Comparison of ENCODE assay signal across 28 cellular contexts in the genomic region with DNA sequence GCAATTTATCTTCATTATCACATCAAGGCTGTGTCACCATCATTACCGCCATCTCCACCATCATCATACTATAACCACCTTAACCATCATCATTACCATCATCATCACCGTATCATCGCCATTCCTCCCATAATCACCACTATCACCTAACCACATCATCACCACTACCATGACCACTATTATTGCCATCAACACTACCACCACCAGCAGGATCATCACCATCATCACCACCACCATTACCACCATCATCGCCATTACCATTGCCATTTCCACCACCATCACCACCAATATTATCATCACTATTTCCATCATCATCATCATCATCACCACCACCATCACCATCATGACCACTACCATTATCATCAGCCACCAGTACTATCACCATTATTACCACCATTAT.
"Had no signal": no experiment of that assay in that cellular context is flagged by ENCODE, and none has a peak within 500 bp of the region (broad histone marks: within the 10 kb centered on the region; RNA-seq: fewer than 3 reads in every experiment).

No MANE protein-coding gene starts in this region.

- H3K36me3 ChIP-seq: gastrocnemius medialis, heart left ventricle had no signal

- H3K27ac ChIP-seq: body of pancreas, foreskin keratinocyte, gastrocnemius medialis, heart left ventricle had no signal

- H3K27me3 ChIP-seq: gastrocnemius medialis, heart left ventricle had no signal

- H3K4me3 Mint-ChIP-seq: activated CD4-positive, alpha-beta memory T cell treated with anti-CD3 and anti-CD28 coated beads for 36 hours; activated CD4-positive, alpha-beta T cell treated with anti-CD3 and anti-CD28 coated beads for 36 hours; activated CD4-positive, alpha-beta T cell treated with anti-CD3 and anti-CD28 coated beads, Interleukin-2, amount 10 ng/mL, durations not matched to agents 24 days and 14 days; activated naive CD8-positive, alpha-beta T cell; activated T-cell treated with anti-CD3 and anti-CD28 coated beads, Interleukin-2, amount 50 U/mL, for 24 hours; activated T-cell treated with anti-CD3 and anti-CD28 coated beads, Interleukin-2, amount 50 U/mL, for 72 hours; endodermal cell had no signal

- H3K9me3 Mint-ChIP-seq: activated CD4-positive, alpha-beta memory T cell treated with anti-CD3 and anti-CD28 coated beads for 36 hours; activated CD4-positive, alpha-beta T cell treated with anti-CD3 and anti-CD28 coated beads, Interleukin-2, amount 10 ng/mL, durations not matched to agents 24 days and 14 days; activated T-cell treated with anti-CD3 and anti-CD28 coated beads, Interleukin-2, amount 50 U/mL, for 24 hours; activated T-cell treated with anti-CD3 and anti-CD28 coated beads, Interleukin-2, amount 50 U/mL, for 72 hours; endodermal cell had no signal

- FAIRE-seq: colon had no signal

- H3K4me1 ChIP-seq: body of pancreas, foreskin keratinocyte had no signal

- H3K27me3 Mint-ChIP-seq: activated CD4-positive, alpha-beta memory T cell treated with anti-CD3 and anti-CD28 coated beads for 36 hours; activated CD4-positive, alpha-beta T cell treated with anti-CD3 and anti-CD28 coated beads for 36 hours; activated CD4-positive, alpha-beta T cell treated with anti-CD3 and anti-CD28 coated beads, Interleukin-2, amount 10 ng/mL, durations not matched to agents 24 days and 14 days had no signal

- H3K9me3 ChIP-seq: body of pancreas, gastrocnemius medialis had no signal

- H3K36me3 Mint-ChIP-seq: activated CD4-positive, alpha-beta memory T cell treated with anti-CD3 and anti-CD28 coated beads for 36 hours; activated naive CD8-positive, alpha-beta T cell had no signal

- DNase-seq: activated CD4-positive, alpha-beta memory T cell treated with anti-CD3 and anti-CD28 coated beads for 36 hours; activated CD4-positive, alpha-beta T cell treated with anti-CD3 and anti-CD28 coated beads for 36 hours; activated CD4-positive, alpha-beta T cell treated with anti-CD3 and anti-CD28 coated beads, Interleukin-2, amount 10 ng/mL, durations not matched to agents 24 days and 14 days; activated CD4-positive, CD25-positive, alpha-beta regulatory T cell; activated CD4-positive, CD25-positive, alpha-beta regulatory T cell treated with anti-CD3 and anti-CD28 coated beads, Interleukin-2, amount 50 U/mL, for 72 hours; activated CD8-positive, alpha-beta memory T cell treated with anti-CD3 and anti-CD28 coated beads, Interleukin-2, amount 50 U/mL, for 48 hours; activated effector memory CD4-positive, alpha-beta T cell treated with Interleukin-2 at 50 U/mL for 16 hours; activated gamma-delta T cell treated with Interleukin-2 at 50 U/mL for 16 hours; activated naive CD4-positive, alpha-beta T cell treated with anti-CD3 and anti-CD28 coated beads, Interleukin-2, amount 50 U/mL, for 16 hours; activated naive CD4-positive, alpha-beta T cell treated with Interleukin-2 at 50 U/mL for 16 hours; activated T-cell treated with anti-CD3 and anti-CD28 coated beads for 4 hours; activated T-cell treated with anti-CD3 and anti-CD28 coated beads, Interleukin-2, amount 50 U/mL, for 24 hours; activated T-cell treated with anti-CD3 and anti-CD28 coated beads, Interleukin-2, amount 50 U/mL, for 72 hours; amygdala; aorta; body of pancreas; cortex of kidney; dermis blood vessel endothelial cell; effector memory CD4-positive, alpha-beta T cell; endodermal cell; foreskin keratinocyte; gastrocnemius medialis; glutamatergic neuron; heart left ventricle; T-helper 2 cell had no signal

- ATAC-seq: activated CD4-positive, alpha-beta T cell treated with anti-CD3 and anti-CD28 coated beads for 36 hours; activated T-cell treated with anti-CD3 and anti-CD28 coated beads, Interleukin-2, amount 50 U/mL, for 72 hours; body of pancreas; esophagus mucosa; foreskin keratinocyte had no signal

- H3K4me3 ChIP-seq: body of pancreas, gastrocnemius medialis, heart left ventricle had no signal

- H3K4me1 Mint-ChIP-seq: activated CD4-positive, alpha-beta T cell treated with anti-CD3 and anti-CD28 coated beads for 36 hours; activated CD4-positive, alpha-beta T cell treated with anti-CD3 and anti-CD28 coated beads, Interleukin-2, amount 10 ng/mL, durations not matched to agents 24 days and 14 days; endodermal cell had no signal

- H3K27ac Mint-ChIP-seq: activated CD4-positive, alpha-beta memory T cell treated with anti-CD3 and anti-CD28 coated beads for 36 hours; activated CD4-positive, alpha-beta T cell treated with anti-CD3 and anti-CD28 coated beads for 36 hours; activated CD4-positive, alpha-beta T cell treated with anti-CD3 and anti-CD28 coated beads, Interleukin-2, amount 10 ng/mL, durations not matched to agents 24 days and 14 days; activated naive CD8-positive, alpha-beta T cell; activated T-cell treated with anti-CD3 and anti-CD28 coated beads, Interleukin-2, amount 50 U/mL, for 24 hours; activated T-cell treated with anti-CD3 and anti-CD28 coated beads, Interleukin-2, amount 50 U/mL, for 72 hours; endodermal cell had no signal
